8 cellular contexts compared by ENCODE assay signal in genomic region chr1:178724386-178724733, GRCh38. TPM values are rescaled to one million over a fixed set of nuclear protein-coding genes. Genes with fewer than 3 reads are reported as not detected.
DNase-seq lines count a peak whose midpoint lies in the region; ATAC-seq and TF ChIP-seq lines count a peak whose summit lies in the region.

No MANE protein-coding gene starts in this region.

- peak overlapping the region; percentile 74 for H3K27ac Mint-ChIP-seq in activated CD4-positive, alpha-beta T cell treated with anti-CD3 and anti-CD28 coated beads, Interleukin-2, amount 10 ng/mL, durations not matched to agents 24 days and 14 days
- peak overlapping the region; percentile 76 for H3K27ac Mint-ChIP-seq in activated naive CD8-positive, alpha-beta T cell treated with anti-CD3 and anti-CD28 coated beads, Interleukin-2, amount 10 ng/mL, durations not matched to agents 7 days and 5 days

- intact Hi-C loops in activated CD4-positive, alpha-beta T cell treated with anti-CD3 and anti-CD28 coated beads, Interleukin-2, amount 10 ng/mL, durations not matched to agents 24 days and 14 days (cut with micrococcal nuclease): no loop called here

- H3K4me3 ChIP-seq in kidney epithelial cell (ENCODE audit: low read depth, low read length): peak overlapping the region; percentile 88
- H3K4me3 ChIP-seq in thoracic aorta: peak overlapping the region; percentile 81

- POLR2A ChIA-PET in activated naive CD8-positive, alpha-beta T cell treated with anti-CD3 and anti-CD28 coated beads, Interleukin-2, amount 10 ng/mL, durations not matched to agents 7 days and 5 days (lab: Charles Lee): no interaction called here

- no peak overlapping the region for H3K27ac ChIP-seq in thoracic aorta

- peaks cover 17% of the 10 kb centered on the region for H3K27me3 Mint-ChIP-seq in activated CD4-positive, alpha-beta T cell treated with anti-CD3 and anti-CD28 coated beads, Interleukin-2, amount 10 ng/mL, durations not matched to agents 24 days and 14 days
- H3K27me3 Mint-ChIP-seq in activated naive CD8-positive, alpha-beta T cell treated with anti-CD3 and anti-CD28 coated beads, Interleukin-2, amount 10 ng/mL, durations not matched to agents 7 days and 5 days: peaks cover 6% of the 10 kb centered on the region

- TF ChIP-seq CTCF in kidney epithelial cell (IDR thresholded peaks at IDR 0.05; ENCODE audit: insufficient read depth, low read length, poor library complexity, severe bottlenecking): no peak
- no peak for TF ChIP-seq CTCF in thoracic aorta (IDR thresholded peaks at IDR 0.05)

- H3K9me3 Mint-ChIP-seq in activated CD4-positive, alpha-beta T cell treated with anti-CD3 and anti-CD28 coated beads, Interleukin-2, amount 10 ng/mL, durations not matched to agents 24 days and 14 days: no peaks in the 10 kb centered on the region
- no peaks in the 10 kb centered on the region for H3K9me3 Mint-ChIP-seq in activated naive CD8-positive, alpha-beta T cell treated with anti-CD3 and anti-CD28 coated beads, Interleukin-2, amount 10 ng/mL, durations not matched to agents 7 days and 5 days

- H3K27me3 ChIP-seq in kidney epithelial cell (ENCODE audit: control insufficient read depth, insufficient read depth, low read length) (no peaks in the 10 kb centered on the region), thoracic aorta (replicated peaks; ENCODE audit: insufficient read depth) (no peaks in the 10 kb centered on the region)

- H3K4me1 Mint-ChIP-seq in activated CD4-positive, alpha-beta T cell treated with anti-CD3 and anti-CD28 coated beads, Interleukin-2, amount 10 ng/mL, durations not matched to agents 24 days and 14 days: peaks cover 9% of the 10 kb centered on the region
- H3K4me1 Mint-ChIP-seq in activated naive CD8-positive, alpha-beta T cell treated with anti-CD3 and anti-CD28 coated beads, Interleukin-2, amount 10 ng/mL, durations not matched to agents 7 days and 5 days: peaks cover 11% of the 10 kb centered on the region

- no peaks in the 10 kb centered on the region for H3K9me3 ChIP-seq in thoracic aorta

- DNase-seq in activated CD4-positive, alpha-beta T cell treated with anti-CD3 and anti-CD28 coated beads, Interleukin-2, amount 10 ng/mL, durations not matched to agents 24 days and 14 days: no peak
- no peak for DNase-seq in activated CD4-positive, alpha-beta T cell treated with anti-CD3 and anti-CD28 coated beads for 48 hours
- no peak for DNase-seq in activated naive CD8-positive, alpha-beta T cell treated with anti-CD3 and anti-CD28 coated beads, Interleukin-2, amount 10 ng/mL, durations not matched to agents 7 days and 5 days
- DNase-seq in kidney epithelial cell (ENCODE audit: low read depth): no peak
- no peak for DNase-seq in thoracic aorta (ENCODE audit: low spot score)
- DNase-seq in stimulated activated CD4-positive, alpha-beta T cell treated with anti-CD3 and anti-CD28 coated beads, Interleukin-12 subunit alpha, Interleukin-12 subunit beta, amount 100 ng/mL, for 4 hours: no peak

- ATAC-seq in activated naive CD8-positive, alpha-beta T cell treated with anti-CD3 and anti-CD28 coated beads, Interleukin-2, amount 10 ng/mL, durations not matched to agents 7 days and 5 days (ENCODE audit: low read depth): no peak
- ATAC-seq in thoracic aorta (ENCODE audit: insufficient number of reproducible peaks, low FRiP score, low read depth) (no peak), HG02884 (IDR thresholded peaks at IDR 0.05; ENCODE audit: unreplicated experiment) (no peak), GM21367 (IDR thresholded peaks at IDR 0.05; ENCODE audit: unreplicated experiment) (no peak)

- H3K36me3 ChIP-seq in kidney epithelial cell (ENCODE audit: control insufficient read depth, insufficient read depth, low read length) (no peaks in the 10 kb centered on the region), thoracic aorta (no peaks in the 10 kb centered on the region)

- H3K4me3 Mint-ChIP-seq in activated CD4-positive, alpha-beta T cell treated with anti-CD3 and anti-CD28 coated beads, Interleukin-2, amount 10 ng/mL, durations not matched to agents 24 days and 14 days: peak overlapping the region; percentile 85
- H3K4me3 Mint-ChIP-seq in activated naive CD8-positive, alpha-beta T cell treated with anti-CD3 and anti-CD28 coated beads, Interleukin-2, amount 10 ng/mL, durations not matched to agents 7 days and 5 days: peak overlapping the region; percentile 80

- peaks cover 0 to 10% of the 10 kb centered on the region in 2 donors for H3K4me1 ChIP-seq in thoracic aorta (ENCODE audit: control insufficient read depth in 1 of 2, low read depth in 2 of 2)

- H3K36me3 Mint-ChIP-seq in activated CD4-positive, alpha-beta T cell treated with anti-CD3 and anti-CD28 coated beads, Interleukin-2, amount 10 ng/mL, durations not matched to agents 24 days and 14 days (ENCODE audit: low read depth): no peaks in the 10 kb centered on the region
- H3K36me3 Mint-ChIP-seq in activated naive CD8-positive, alpha-beta T cell treated with anti-CD3 and anti-CD28 coated beads, Interleukin-2, amount 10 ng/mL, durations not matched to agents 7 days and 5 days: no peaks in the 10 kb centered on the region

RNA-seq across cellular contexts. Expression of gene RALGPS2, which starts 0.7 kb away (rescaled TPM):
- 2.0 and 2.6 TPM in 2 replicates for total RNA-seq in activated CD4-positive, alpha-beta T cell treated with anti-CD3 and anti-CD28 coated beads, Interleukin-2, amount 10 ng/mL, durations not matched to agents 24 days and 14 days
- total RNA-seq in activated naive CD8-positive, alpha-beta T cell treated with anti-CD3 and anti-CD28 coated beads, Interleukin-2, amount 10 ng/mL, durations not matched to agents 7 days and 5 days: 1 to 10 TPM; 6.2 to 8.2 TPM
- total RNA-seq in kidney epithelial cell: 9.7 and 11.6 TPM in 2 replicates
- 1 to 10 TPM; 4.9 to 9.5 TPM for total RNA-seq in thoracic aorta
